22 cellular contexts compared by ENCODE assay signal in the genomic region with DNA sequence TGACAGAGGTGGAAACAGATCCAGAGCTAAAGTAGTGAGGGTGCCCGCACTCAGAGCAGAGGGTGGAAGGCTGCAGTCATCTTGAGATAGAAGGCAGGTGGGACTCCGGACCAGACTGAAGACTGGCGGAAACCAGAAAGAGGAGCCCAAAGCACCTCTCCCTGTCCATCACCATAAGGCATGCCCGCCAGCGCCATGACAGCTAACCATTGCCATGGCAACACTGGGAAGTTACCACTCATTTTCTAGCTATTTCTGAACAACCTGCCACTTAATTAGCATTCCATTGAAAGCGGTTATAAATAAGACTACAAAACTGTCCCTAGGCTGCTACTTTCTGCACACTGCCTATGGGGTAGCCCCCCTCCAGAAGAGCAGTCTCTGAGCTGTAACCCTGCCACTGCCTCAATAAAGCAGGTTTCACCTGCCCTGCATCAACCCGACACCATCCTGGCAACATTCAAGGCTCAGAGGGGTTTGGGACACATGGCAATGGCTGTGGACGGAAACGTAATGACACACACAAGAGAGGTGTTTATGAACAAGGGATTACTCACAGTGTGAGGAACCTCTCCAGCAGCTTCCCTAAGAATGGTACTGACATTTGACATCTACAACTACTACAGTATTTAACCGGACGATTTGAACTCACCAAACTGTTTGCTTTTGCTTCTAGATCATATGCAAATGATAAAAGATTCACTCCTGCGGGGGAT. TPM values are rescaled to one million over a fixed set of nuclear protein-coding genes. Genes with fewer than 3 reads are reported as not detected.
DNase-seq lines count a peak whose midpoint lies in the region; ATAC-seq and TF ChIP-seq lines count a peak whose summit lies in the region.
"Had no signal": no experiment of that assay in that cellular context is flagged by ENCODE, and none has a peak within 500 bp of the region (broad histone marks: within the 10 kb centered on the region; RNA-seq: fewer than 3 reads in every experiment).

No MANE protein-coding gene starts in this region.

- H3K27ac Mint-ChIP-seq in stimulated activated naive CD8-positive, alpha-beta T cell treated with anti-CD3 and anti-CD28 coated beads, Interleukin-15, amount 100 ng/mL, for 72 hours = no peak overlapping the region
- no peak overlapping the region for H3K27ac Mint-ChIP-seq in type B pancreatic cell
- H3K27ac Mint-ChIP-seq: CD4-positive, CD25-positive, alpha-beta regulatory T cell; H9 had no signal

- intact Hi-C loops in PC-3 (cut with micrococcal nuclease) = no loop called here

- no peaks in the 10 kb centered on the region for H3K4me1 ChIP-seq in PC-3 (ENCODE audit: insufficient read depth, low read length)
- H3K4me1 ChIP-seq: A549, SJSA1 had no signal

- ATAC-seq in stimulated activated naive CD8-positive, alpha-beta T cell treated with anti-CD3 and anti-CD28 coated beads, Interleukin-15, Interleukin-2, amounts not matched to agents 100 U/mL and 50 U/mL, for 24 hours = peak; percentile 80
- ATAC-seq in stimulated activated naive CD8-positive, alpha-beta T cell treated with anti-CD3 and anti-CD28 coated beads, Interleukin-15, amount 100 ng/mL, for 72 hours = no peak
- ATAC-seq in PC-3 = no peak
- peak; percentile 32 for ATAC-seq in esophagus mucosa
- ATAC-seq: A549, Right ventricle myocardium inferior had no signal

- H3K4me3 Mint-ChIP-seq in stimulated activated naive CD8-positive, alpha-beta T cell treated with anti-CD3 and anti-CD28 coated beads, Interleukin-15, amount 100 ng/mL, for 72 hours = no peak overlapping the region
- no peak overlapping the region for H3K4me3 Mint-ChIP-seq in type B pancreatic cell
- H3K4me3 Mint-ChIP-seq: CD4-positive, CD25-positive, alpha-beta regulatory T cell; H9 had no signal

- POLR2A ChIA-PET in PC-3 (lab: Charles Lee; ENCODE audit: unreplicated experiment) = no interaction called here

- no peaks in the 10 kb centered on the region for H3K9me3 Mint-ChIP-seq in stimulated activated naive CD8-positive, alpha-beta T cell treated with anti-CD3 and anti-CD28 coated beads, Interleukin-15, amount 100 ng/mL, for 72 hours
- H3K9me3 Mint-ChIP-seq in type B pancreatic cell = no peaks in the 10 kb centered on the region
- H3K9me3 Mint-ChIP-seq: CD4-positive, CD25-positive, alpha-beta regulatory T cell; H9 had no signal

- H4K20me1 ChIP-seq in PC-3 (ENCODE audit: low read length) = no peaks in the 10 kb centered on the region

- H3K79me2 ChIP-seq in PC-3 (ENCODE audit: low read length) = no peaks in the 10 kb centered on the region

- no peak overlapping the region for H3K4me3 ChIP-seq in PC-3 (ENCODE audit: low read length)
- H3K4me3 ChIP-seq: A549, SJSA1 had no signal

- H3F3A ChIP-seq in PC-3 (ENCODE audit: low read length, unreplicated experiment) = no peaks in the 10 kb centered on the region

- H3K27me3 ChIP-seq in PC-3 (ENCODE audit: low read length) = no peaks in the 10 kb centered on the region
- H3K27me3 ChIP-seq: SJSA1 had no signal

- CTCF ChIA-PET in PC-3 (lab: Charles Lee) = no interaction called here

- DNase-seq in stimulated activated naive CD8-positive, alpha-beta T cell treated with anti-CD3 and anti-CD28 coated beads, Interleukin-15, Interleukin-2, amounts not matched to agents 100 U/mL and 50 U/mL, for 24 hours = no peak
- no peak for DNase-seq in stimulated activated naive CD8-positive, alpha-beta T cell treated with anti-CD3 and anti-CD28 coated beads, Interleukin-15, amount 100 ng/mL, for 72 hours
- DNase-seq in PC-3 (peak; percentile 19), type B pancreatic cell (ENCODE audit: extremely low spot score, unreplicated experiment) (no peak), GM20000 (ENCODE audit: low spot score) (no peak), ACHN (no peak)
- DNase-seq: CD4-positive, CD25-positive, alpha-beta regulatory T cell; DND-41; H9; MM.1S; NCI-H1048; NCI-H1417 treated with DMSO at 0.1 percent for 48 hours; NCI-H187; NCI-H2107; NCI-H226; NCI-H82 had no signal

- H3K36me3 ChIP-seq in PC-3 (ENCODE audit: low read depth, low read length) = no peaks in the 10 kb centered on the region
- H3K36me3 ChIP-seq: SJSA1 had no signal

- no peaks in the 10 kb centered on the region for H3K9me2 ChIP-seq in PC-3 (replicated peaks; ENCODE audit: low read length)

- peaks cover 10% of the 10 kb centered on the region for H3K27me3 Mint-ChIP-seq in stimulated activated naive CD8-positive, alpha-beta T cell treated with anti-CD3 and anti-CD28 coated beads, Interleukin-15, amount 100 ng/mL, for 72 hours
- H3K27me3 Mint-ChIP-seq in type B pancreatic cell = no peaks in the 10 kb centered on the region

- no peaks in the 10 kb centered on the region for H3K9me3 ChIP-seq in PC-3 (ENCODE audit: low read length)
- H3K9me3 ChIP-seq: A549, SJSA1 had no signal

- no peaks in the 10 kb centered on the region for H3K36me3 Mint-ChIP-seq in type B pancreatic cell
- H3K36me3 Mint-ChIP-seq: CD4-positive, CD25-positive, alpha-beta regulatory T cell had no signal

- no TSS peak for BruUV-seq in PC-3 (replicated peaks; lab: Mats Ljungman, UMichigan)

- no peak overlapping the region for H3K27ac ChIP-seq in PC-3 (ENCODE audit: low read length)
- H3K27ac ChIP-seq: A549, SJSA1 had no signal

- H3K9ac ChIP-seq in PC-3 (ENCODE audit: low read length) = no peak overlapping the region

- H3K4me2 ChIP-seq in PC-3 (ENCODE audit: low read length) = no peak overlapping the region
- H3K4me2 ChIP-seq: A549 had no signal

- TF ChIP-seq CTCF in PC-3 (conservative IDR thresholded peaks at IDR 0.05; ENCODE audit: low read depth, low read length) = no peak
- no peak for TF ChIP-seq CTCF in type B pancreatic cell (conservative IDR thresholded peaks at IDR 0.05)
- TF ChIP-seq CTCF in GM20000 (IDR thresholded peaks at IDR 0.05; ENCODE audit: extremely low read depth, missing control alignments) = no peak

- in situ Hi-C loops in ACHN (cut with HindIII; ENCODE audit: low pct_ligation_motif_present, low pct_unique_long_range_greater_than_20kb, low sequenced_read_pairs) = no loop called here

- H2AFZ ChIP-seq in PC-3 (ENCODE audit: low read length) = no peak overlapping the region

- peaks cover 13% of the 10 kb centered on the region for H3K4me1 Mint-ChIP-seq in stimulated activated naive CD8-positive, alpha-beta T cell treated with anti-CD3 and anti-CD28 coated beads, Interleukin-15, amount 100 ng/mL, for 72 hours
- peaks cover 9% of the 10 kb centered on the region for H3K4me1 Mint-ChIP-seq in type B pancreatic cell (ENCODE audit: unreplicated experiment)
- H3K4me1 Mint-ChIP-seq: CD4-positive, CD25-positive, alpha-beta regulatory T cell; H9 had no signal

RNA-seq across cellular contexts. Expression of a gene that starts 27.8 kb away (rescaled TPM):
- total RNA-seq in PC-3 (2014; rRNA removed) = not detected in 2 replicates
- not detected for total RNA-seq in esophagus mucosa
- not detected in 2 replicates for total RNA-seq in type B pancreatic cell (ENCODE audit: low replicate concordance)
- total RNA-seq: H9, LHCN-M2, OCI-LY7, SJSA1 had no signal

RNA-seq across cellular contexts. Expression of a gene that starts 52.2 kb away (rescaled TPM):
- total RNA-seq in PC-3 (2014; rRNA removed) (80.5 and 133 TPM in 2 replicates), esophagus mucosa (402 TPM), type B pancreatic cell (ENCODE audit: low replicate concordance) (21.7 and 22.1 TPM in 2 replicates)
- total RNA-seq: CD4-positive, CD25-positive, alpha-beta regulatory T cell; H9; LHCN-M2; OCI-LY7; Right ventricle myocardium inferior; SJSA1 had no signal

Comparison
In these comparisons a context has a peak if more than half of its experiments do, and no peak if none do; other contexts are left out.
1. ATAC-seq: peak in stimulated activated naive CD8-positive, alpha-beta T cell treated with anti-CD3 and anti-CD28 coated beads, Interleukin-15, Interleukin-2, amounts not matched to agents 100 U/mL and 50 U/mL, for 24 hours (single experiment) and esophagus mucosa (single experiment); none in stimulated activated naive CD8-positive, alpha-beta T cell treated with anti-CD3 and anti-CD28 coated beads, Interleukin-15, amount 100 ng/mL, for 72 hours (single experiment) and PC-3 (single experiment).